ENCODE assay signal across 8 cellular contexts in genomic region chr16:8962393-8963009, GRCh38. TPM values are rescaled to one million over a fixed set of nuclear protein-coding genes. Genes with fewer than 3 reads are reported as not detected.
DNase-seq lines count a peak whose midpoint lies in the region; ATAC-seq, FAIRE-seq and TF ChIP-seq lines count a peak whose summit lies in the region.

No MANE protein-coding gene starts in this region.

- H3K4me2 ChIP-seq in A549 (peak overlapping the region; percentile 98), Karpas-422 (ENCODE audit: low read depth, low read length, poor library complexity, severe bottlenecking) (peak overlapping the region; percentile 90)

- H2AFZ ChIP-seq in Karpas-422 (ENCODE audit: low read length): no peak overlapping the region

- H3K36me3 ChIP-seq in Karpas-422 (ENCODE audit: insufficient read depth, low read length): no peaks in the 10 kb centered on the region; the same call in 1 of the 2 replicates
- H3K36me3 ChIP-seq in pancreas: no peaks in the 10 kb centered on the region

- peaks cover 53% of the 10 kb centered on the region for H4K20me1 ChIP-seq in Karpas-422 (ENCODE audit: insufficient read depth, low read depth, low read length)

- H3K27me3 ChIP-seq in Karpas-422 (ENCODE audit: low read length) (0 out of 2 replicates have a peak, but pooled peaks cover 3% of the 10 kb centered on the region), pancreas (no peaks in the 10 kb centered on the region)

- TF ChIP-seq POLR2A in A549 (IDR thresholded peaks at IDR 0.05; ENCODE audit: low read length): no peak

- H3K9me3 ChIP-seq in A549 (no peaks in the 10 kb centered on the region), Karpas-422 (ENCODE audit: low read length) (no peaks in the 10 kb centered on the region), pancreas (no peaks in the 10 kb centered on the region)

- peak overlapping the region; percentile 82 to 96 for H3K27ac ChIP-seq in A549
- H3K27ac ChIP-seq in Karpas-422 (ENCODE audit: low read length): no peak overlapping the region
- peak overlapping the region; percentile 35 to 71 (median 64) for H3K27ac ChIP-seq in pancreas

- CTCF ChIA-PET in A549 (lab: Yijun Ruan, JAX): interaction anchor here (1.2 kb wide), 1 partner anchor 12 kb away, joined by 3 read pairs; no protein-coding TSS in a partner anchor

- intact Hi-C loops in pancreas (cut with DNase I): no loop called here

- no peaks in the 10 kb centered on the region for H3K9me2 ChIP-seq in Karpas-422 (replicated peaks; ENCODE audit: insufficient read depth, low read length)

- DNase-seq in A549 (ENCODE audit: low read depth in 1 of 2, low spot score in 1 of 2): no peak
- peak; percentile 84 for DNase-seq in Karpas-422
- peak; percentile 34 for DNase-seq in activated T-cell treated with anti-CD3 and anti-CD28 coated beads for 1 hour (ENCODE audit: low read depth)
- DNase-seq in pancreas: peak; percentile 27 to 83 (median 46)
- DNase-seq in globus pallidus (ENCODE audit: low spot score): no peak

- TF ChIP-seq EP300 in A549 (IDR thresholded peaks at IDR 0.05): no peak

- H3K4me1 ChIP-seq in A549: peaks cover 55% of the 10 kb centered on the region
- H3K4me1 ChIP-seq in Karpas-422 (ENCODE audit: low read length): peaks cover 57% of the 10 kb centered on the region
- peaks cover 30 to 35% (median 34%) of the 10 kb centered on the region in 3 donors for H3K4me1 ChIP-seq in pancreas

- POLR2A ChIA-PET in A549 (lab: Yijun Ruan, JAX): no interaction called here

- H3K79me2 ChIP-seq in Karpas-422 (ENCODE audit: low read length): peaks cover 51% of the 10 kb centered on the region

- TF ChIP-seq CTCF in A549 (IDR thresholded peaks at IDR 0.05): no peak; the same call in 2 of the 3 replicates
- no peak for TF ChIP-seq CTCF in pancreas (IDR thresholded peaks at IDR 0.05)

- WGBS in A549 (ENCODE audit: missing lambda C conversion rate): 5% methylated on average over 17 of the region's 50 CpGs
- WGBS in pancreas, 2 donors: 0 to 1% methylated on average over 43 to 50 of the region's 50 CpGs

- H3K9ac ChIP-seq in Karpas-422 (ENCODE audit: low read length): peak overlapping the region; percentile 79

- ATAC-seq in A549 (peak; percentile 3 to 4; a peak in 1 of 6 replicates), GM19043 (IDR thresholded peaks at IDR 0.05; ENCODE audit: low read depth, unreplicated experiment) (peak; percentile 32), esophagus mucosa (peak; percentile 46), pancreas (peak; percentile 26 to 50 (median 42)), HG03025 (IDR thresholded peaks at IDR 0.05; ENCODE audit: low FRiP score, unreplicated experiment) (no peak)

- H3K4me3 ChIP-seq in A549: peak overlapping the region; percentile 92
- peak overlapping the region; percentile 93 for H3K4me3 ChIP-seq in Karpas-422 (ENCODE audit: low read length)
- H3K4me3 ChIP-seq in pancreas: peak overlapping the region; percentile 63 to 87 (median 76)

- TF ChIP-seq RAD21 in A549 (conservative IDR thresholded peaks at IDR 0.05 in 1 of 2, IDR thresholded peaks at IDR 0.05 in 1 of 2): no peak

- no peak for FAIRE-seq in A549 (lab: Jason Lieb, UNC)
- no peak for FAIRE-seq in pancreas (lab: Jason Lieb, UNC)

TF ChIP-seq in A549, 52 proteins besides CTCF, POLR2A, EP300 and RAD21:
- TF ChIP-seq, protein P1, sequence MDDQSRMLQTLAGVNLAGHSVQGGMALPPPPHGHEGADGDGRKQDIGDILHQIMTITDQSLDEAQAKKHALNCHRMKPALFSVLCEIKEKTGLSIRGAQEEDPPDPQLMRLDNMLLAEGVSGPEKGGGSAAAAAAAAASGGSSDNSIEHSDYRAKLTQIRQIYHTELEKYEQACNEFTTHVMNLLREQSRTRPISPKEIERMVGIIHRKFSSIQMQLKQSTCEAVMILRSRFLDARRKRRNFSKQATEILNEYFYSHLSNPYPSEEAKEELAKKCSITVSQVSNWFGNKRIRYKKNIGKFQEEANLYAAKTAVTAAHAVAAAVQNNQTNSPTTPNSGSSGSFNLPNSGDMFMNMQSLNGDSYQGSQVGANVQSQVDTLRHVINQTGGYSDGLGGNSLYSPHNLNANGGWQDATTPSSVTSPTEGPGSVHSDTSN (IDR thresholded peaks at IDR 0.05): no peak
- no peak for TF ChIP-seq BCL3 (IDR thresholded peaks at IDR 0.05)
- TF ChIP-seq MAX (IDR thresholded peaks at IDR 0.05): peak; percentile 35; the same call in 1 of the 2 replicates
- TF ChIP-seq RCOR1 (IDR thresholded peaks at IDR 0.05; ENCODE audit: low read depth, low read length): no peak
- TF ChIP-seq JUN (IDR thresholded peaks at IDR 0.05): 0 out of 5 replicates have a peak, but pooled peaks of 1 of the 2 experiments have one; percentile 43
- TF ChIP-seq MAFK (IDR thresholded peaks at IDR 0.05; ENCODE audit: partially characterized antibody): peak; percentile 86
- TF ChIP-seq, protein P2, sequence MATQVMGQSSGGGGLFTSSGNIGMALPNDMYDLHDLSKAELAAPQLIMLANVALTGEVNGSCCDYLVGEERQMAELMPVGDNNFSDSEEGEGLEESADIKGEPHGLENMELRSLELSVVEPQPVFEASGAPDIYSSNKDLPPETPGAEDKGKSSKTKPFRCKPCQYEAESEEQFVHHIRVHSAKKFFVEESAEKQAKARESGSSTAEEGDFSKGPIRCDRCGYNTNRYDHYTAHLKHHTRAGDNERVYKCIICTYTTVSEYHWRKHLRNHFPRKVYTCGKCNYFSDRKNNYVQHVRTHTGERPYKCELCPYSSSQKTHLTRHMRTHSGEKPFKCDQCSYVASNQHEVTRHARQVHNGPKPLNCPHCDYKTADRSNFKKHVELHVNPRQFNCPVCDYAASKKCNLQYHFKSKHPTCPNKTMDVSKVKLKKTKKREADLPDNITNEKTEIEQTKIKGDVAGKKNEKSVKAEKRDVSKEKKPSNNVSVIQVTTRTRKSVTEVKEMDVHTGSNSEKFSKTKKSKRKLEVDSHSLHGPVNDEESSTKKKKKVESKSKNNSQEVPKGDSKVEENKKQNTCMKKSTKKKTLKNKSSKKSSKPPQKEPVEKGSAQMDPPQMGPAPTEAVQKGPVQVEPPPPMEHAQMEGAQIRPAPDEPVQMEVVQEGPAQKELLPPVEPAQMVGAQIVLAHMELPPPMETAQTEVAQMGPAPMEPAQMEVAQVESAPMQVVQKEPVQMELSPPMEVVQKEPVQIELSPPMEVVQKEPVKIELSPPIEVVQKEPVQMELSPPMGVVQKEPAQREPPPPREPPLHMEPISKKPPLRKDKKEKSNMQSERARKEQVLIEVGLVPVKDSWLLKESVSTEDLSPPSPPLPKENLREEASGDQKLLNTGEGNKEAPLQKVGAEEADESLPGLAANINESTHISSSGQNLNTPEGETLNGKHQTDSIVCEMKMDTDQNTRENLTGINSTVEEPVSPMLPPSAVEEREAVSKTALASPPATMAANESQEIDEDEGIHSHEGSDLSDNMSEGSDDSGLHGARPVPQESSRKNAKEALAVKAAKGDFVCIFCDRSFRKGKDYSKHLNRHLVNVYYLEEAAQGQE (IDR thresholded peaks at IDR 0.05): no peak
- no peak for TF ChIP-seq ZNF302 (CRISPR knock-in tag; IDR thresholded peaks at IDR 0.05)
- TF ChIP-seq SREBF2 (IDR thresholded peaks at IDR 0.05): no peak

RNA-seq across cellular contexts. Expression of gene USP7, which starts 1.2 kb away (rescaled TPM):
- polyA plus RNA-seq in A549 (2011; rRNA removed): 39.6 and 78.6 TPM in 2 replicates
- polyA plus RNA-seq in A549 (2012; cell fraction: cytosol; rRNA removed): 9.1 and 9.3 TPM in 2 replicates
- 12.8 and 27.0 TPM in 2 replicates for polyA plus RNA-seq in A549 (2012; cell fraction: nucleus; rRNA removed)
- 65.7 to 66.6 TPM (median 65.9 TPM) in 3 replicates for polyA plus RNA-seq in A549 (2017; fragmentation: RNase III; extraction: RNeasy Plus Mini Kit Qiagen cat#74134 plus additional on column Dnase treatment)
- polyA minus RNA-seq in A549 (2011; rRNA and poly(A)+ RNA removed): 122 and 194 TPM in 2 replicates
- total RNA-seq in Karpas-422 (2014; rRNA removed; shearing (Covaris generic); ENCODE audit: low replicate concordance): 38.6 and 42.5 TPM in 2 replicates
- total RNA-seq in esophagus mucosa: 87.3 TPM
- 10 to 100 TPM; 37.1 to 56.5 (median 40.6) TPM for total RNA-seq in pancreas
- 10 to 100 TPM; 13.0 to 30.2 TPM for polyA plus RNA-seq in pancreas

Comparison
In these comparisons a context has a peak if more than half of its experiments do, and no peak if none do; other contexts are left out.
1. DNase-seq: peak in Karpas-422 (single experiment), activated T-cell treated with anti-CD3 and anti-CD28 coated beads for 1 hour (single experiment) and pancreas (6 of 6); none in A549 (0 of 2) and globus pallidus (single experiment).
2. Peak in every context shown above with its lines, with median percentiles within 50 percentile points of each other: H3K4me3 ChIP-seq.